Comparison of ENCODE assay signal across 21 cellular contexts in the genomic region with DNA sequence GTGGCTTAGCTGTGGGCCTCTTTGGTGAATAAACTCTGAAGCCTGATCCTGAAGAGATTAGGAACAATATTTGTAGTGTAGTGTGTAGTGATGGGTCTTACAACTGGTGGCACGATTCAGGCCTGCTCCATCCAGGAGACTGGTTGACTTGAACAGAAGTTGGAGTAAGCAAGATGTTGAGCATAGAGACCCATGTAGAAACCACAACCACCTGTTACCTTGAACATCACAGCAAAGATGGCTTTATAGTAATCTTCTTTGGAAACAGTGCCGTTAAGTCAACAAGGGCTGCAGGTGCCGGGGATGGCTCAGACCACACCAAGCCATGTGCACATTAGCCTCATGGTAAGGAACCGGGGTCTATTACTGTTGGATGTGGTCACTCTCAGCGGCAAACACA.
DNase-seq lines count a peak whose midpoint lies in the region; ATAC-seq lines count a peak whose summit lies in the region.
"Had no signal": no experiment of that assay in that cellular context is flagged by ENCODE, and none has a peak within 500 bp of the region (broad histone marks: within the 10 kb centered on the region; RNA-seq: fewer than 3 reads in every experiment).

No MANE protein-coding gene starts in this region.

- intact Hi-C loops in activated T-helper 2 cell treated with anti-CD3 and anti-CD28 coated beads, Interferon-gamma antibody, Interleukin-2, Interleukin-4, amounts not matched to agents 10 μg/mL and 5 μg/mL and 100 μg/mL, durations not matched to agents 14 hours and 24 hours and 36 hours (cut with micrococcal nuclease): loop anchor here (2.0 kb wide), 1 partner anchor 14 kb away; no protein-coding TSS in a partner anchor

- POLR2A ChIA-PET in activated CD4-positive, alpha-beta T cell treated with anti-CD3 and anti-CD28 coated beads, Interleukin-2, amount 10 ng/mL, durations not matched to agents 7 days and 5 days (lab: Charles Lee): no interaction called here

- no peaks in the 10 kb centered on the region for H3K27me3 Mint-ChIP-seq in activated CD4-positive, alpha-beta T cell treated with anti-CD3 and anti-CD28 coated beads, Interleukin-2, amount 10 ng/mL, durations not matched to agents 7 days and 5 days
- H3K27me3 Mint-ChIP-seq in activated T-helper 2 cell treated with anti-CD3 and anti-CD28 coated beads, Interferon-gamma antibody, Interleukin-2, Interleukin-4, amounts not matched to agents 10 μg/mL and 5 μg/mL and 100 μg/mL, durations not matched to agents 14 hours and 24 hours and 36 hours (ENCODE audit: low read depth): no peaks in the 10 kb centered on the region
- H3K27me3 Mint-ChIP-seq in stimulated activated naive CD8-positive, alpha-beta T cell treated with anti-CD3 and anti-CD28 coated beads, Interleukin-15, Interleukin-2, amounts not matched to agents 100 ng/mL and 50 ng/mL, for 24 hours: no peaks in the 10 kb centered on the region

- H3K4me1 Mint-ChIP-seq in activated CD4-positive, alpha-beta T cell treated with anti-CD3 and anti-CD28 coated beads, Interleukin-2, amount 10 ng/mL, durations not matched to agents 7 days and 5 days: peaks cover 47% of the 10 kb centered on the region
- peaks cover 50% of the 10 kb centered on the region for H3K4me1 Mint-ChIP-seq in activated T-helper 2 cell treated with anti-CD3 and anti-CD28 coated beads, Interferon-gamma antibody, Interleukin-2, Interleukin-4, amounts not matched to agents 10 μg/mL and 5 μg/mL and 100 μg/mL, durations not matched to agents 14 hours and 24 hours and 36 hours (ENCODE audit: low read depth)
- peaks cover 34% of the 10 kb centered on the region for H3K4me1 Mint-ChIP-seq in stimulated activated naive CD8-positive, alpha-beta T cell treated with anti-CD3 and anti-CD28 coated beads, Interleukin-15, Interleukin-2, amounts not matched to agents 100 ng/mL and 50 ng/mL, for 24 hours (ENCODE audit: low read depth)
- H3K4me1 Mint-ChIP-seq: CD14-positive monocyte had no signal

- H3K9me3 ChIP-seq in KOPT-K1 (ENCODE audit: insufficient read depth, low read length, poor library complexity, severe bottlenecking): no peaks in the 10 kb centered on the region
- H3K9me3 ChIP-seq: Caco-2 had no signal

- peak overlapping the region; percentile 7 for H3K27ac Mint-ChIP-seq in activated CD4-positive, alpha-beta T cell treated with anti-CD3 and anti-CD28 coated beads, Interleukin-2, amount 10 ng/mL, durations not matched to agents 7 days and 5 days
- H3K27ac Mint-ChIP-seq in activated T-helper 2 cell treated with anti-CD3 and anti-CD28 coated beads, Interferon-gamma antibody, Interleukin-2, Interleukin-4, amounts not matched to agents 10 μg/mL and 5 μg/mL and 100 μg/mL, durations not matched to agents 14 hours and 24 hours and 36 hours: peak overlapping the region; percentile 42
- peak overlapping the region; percentile 5 for H3K27ac Mint-ChIP-seq in stimulated activated naive CD8-positive, alpha-beta T cell treated with anti-CD3 and anti-CD28 coated beads, Interleukin-15, Interleukin-2, amounts not matched to agents 100 ng/mL and 50 ng/mL, for 24 hours
- H3K27ac Mint-ChIP-seq: CD14-positive monocyte had no signal

- DNase-seq in activated CD4-positive, alpha-beta T cell treated with anti-CD3 and anti-CD28 coated beads, Interleukin-2, amount 10 ng/mL, durations not matched to agents 7 days and 5 days: no peak
- no peak for DNase-seq in activated CD4-positive, alpha-beta T cell treated with anti-CD3 and anti-CD28 coated beads, Interleukin-2, amount 50 U/mL, for 4 hours
- no peak for DNase-seq in activated T-helper 2 cell treated with anti-CD3 and anti-CD28 coated beads, Interferon-gamma antibody, Interleukin-2, Interleukin-4, amounts not matched to agents 10 μg/mL and 5 μg/mL and 100 μg/mL, durations not matched to agents 14 hours and 24 hours and 36 hours (ENCODE audit: low spot score)
- DNase-seq in NCI-H1694 (lab: John Stamatoyannopoulos, UW): no peak
- DNase-seq in stimulated activated CD4-positive, alpha-beta T cell treated with anti-CD3 and anti-CD28 coated beads, Interleukin-4, amount 100 ng/mL, for 24 hours: no peak
- DNase-seq: Caco-2, DMS153, EL, H7, Kasumi-1, NCI-H1105, NCI-H1694 treated with DMSO at 0.1 percent for 48 hours, NCI-H2107, NCI-H2227 treated with DMSO at 0.1 percent for 48 hours, NCI-H524, OCI-M1, SIG-M5 had no signal

- peaks cover 28% of the 10 kb centered on the region for H3K36me3 Mint-ChIP-seq in activated CD4-positive, alpha-beta T cell treated with anti-CD3 and anti-CD28 coated beads, Interleukin-2, amount 10 ng/mL, durations not matched to agents 7 days and 5 days (ENCODE audit: low read depth)
- H3K36me3 Mint-ChIP-seq in activated T-helper 2 cell treated with anti-CD3 and anti-CD28 coated beads, Interferon-gamma antibody, Interleukin-2, Interleukin-4, amounts not matched to agents 10 μg/mL and 5 μg/mL and 100 μg/mL, durations not matched to agents 14 hours and 24 hours and 36 hours (ENCODE audit: low read depth): peaks cover 30% of the 10 kb centered on the region
- no peaks in the 10 kb centered on the region for H3K36me3 Mint-ChIP-seq in stimulated activated naive CD8-positive, alpha-beta T cell treated with anti-CD3 and anti-CD28 coated beads, Interleukin-15, Interleukin-2, amounts not matched to agents 100 ng/mL and 50 ng/mL, for 24 hours (ENCODE audit: low read depth)
- H3K36me3 Mint-ChIP-seq: CD14-positive monocyte had no signal

- no peak for ATAC-seq in GM19463 (IDR thresholded peaks at IDR 0.05; ENCODE audit: unreplicated experiment)

- peak overlapping the region; percentile 98 for H3K27ac ChIP-seq in KOPT-K1 (ENCODE audit: low read depth, low read length, poor library complexity, severe bottlenecking)

- H3K9me3 Mint-ChIP-seq in activated CD4-positive, alpha-beta T cell treated with anti-CD3 and anti-CD28 coated beads, Interleukin-2, amount 10 ng/mL, durations not matched to agents 7 days and 5 days: peaks cover 15% of the 10 kb centered on the region
- peaks cover 8% of the 10 kb centered on the region for H3K9me3 Mint-ChIP-seq in activated T-helper 2 cell treated with anti-CD3 and anti-CD28 coated beads, Interferon-gamma antibody, Interleukin-2, Interleukin-4, amounts not matched to agents 10 μg/mL and 5 μg/mL and 100 μg/mL, durations not matched to agents 14 hours and 24 hours and 36 hours
- H3K9me3 Mint-ChIP-seq in stimulated activated naive CD8-positive, alpha-beta T cell treated with anti-CD3 and anti-CD28 coated beads, Interleukin-15, Interleukin-2, amounts not matched to agents 100 ng/mL and 50 ng/mL, for 24 hours: peaks cover 7% of the 10 kb centered on the region

- no peaks in the 10 kb centered on the region for H3K36me3 ChIP-seq in KOPT-K1 (ENCODE audit: insufficient read depth, low read length)

- CTCF ChIA-PET in activated CD4-positive, alpha-beta T cell treated with anti-CD3 and anti-CD28 coated beads, Interleukin-2, amount 10 ng/mL, durations not matched to agents 7 days and 5 days (lab: Charles Lee): interaction anchor here (1.8 to 3.4 kb wide), 2 partner anchors 13 to 23 kb away, joined by 4 to 9 read pairs; no protein-coding TSS in a partner anchor

- H3K4me3 Mint-ChIP-seq in activated CD4-positive, alpha-beta T cell treated with anti-CD3 and anti-CD28 coated beads, Interleukin-2, amount 10 ng/mL, durations not matched to agents 7 days and 5 days: no peak overlapping the region
- H3K4me3 Mint-ChIP-seq in activated T-helper 2 cell treated with anti-CD3 and anti-CD28 coated beads, Interferon-gamma antibody, Interleukin-2, Interleukin-4, amounts not matched to agents 10 μg/mL and 5 μg/mL and 100 μg/mL, durations not matched to agents 14 hours and 24 hours and 36 hours (ENCODE audit: low read depth): no peak overlapping the region
- no peak overlapping the region for H3K4me3 Mint-ChIP-seq in stimulated activated naive CD8-positive, alpha-beta T cell treated with anti-CD3 and anti-CD28 coated beads, Interleukin-15, Interleukin-2, amounts not matched to agents 100 ng/mL and 50 ng/mL, for 24 hours
- H3K4me3 Mint-ChIP-seq: CD14-positive monocyte had no signal
